In genomic region chr5:170623576-170624181, GRCh38 we compare ENCODE assay signal across 8 cellular contexts.
DNase-seq lines count a peak whose midpoint lies in the region; ATAC-seq, FAIRE-seq and TF ChIP-seq lines count a peak whose summit lies in the region.

No MANE protein-coding gene starts in this region.

- no peaks in the 10 kb centered on the region for H3K9me2 ChIP-seq in Loucy (replicated peaks; ENCODE audit: low read depth, low read length)
- no peaks in the 10 kb centered on the region for H3K9me2 ChIP-seq in hepatocyte (replicated peaks; ENCODE audit: insufficient read depth)

- no peaks in the 10 kb centered on the region for H3K4me1 Mint-ChIP-seq in activated CD8-positive, alpha-beta T cell treated with anti-CD3 and anti-CD28 coated beads, Interleukin-2, amount 10 ng/mL, durations not matched to agents 7 days and 5 days (ENCODE audit: low read depth)

- peak; percentile 26 to 70 for DNase-seq in NCI-H524 (lab: John Stamatoyannopoulos, UW)
- no peak for DNase-seq in NCI-H524 treated with DMSO at 0.1 percent for 48 hours (lab: John Stamatoyannopoulos, UW)
- peak; percentile 34 for DNase-seq in activated CD8-positive, alpha-beta T cell treated with anti-CD3 and anti-CD28 coated beads, Interleukin-2, amount 10 ng/mL, durations not matched to agents 7 days and 5 days
- DNase-seq in hepatocyte (ENCODE audit: low spot score) = peak; percentile 81
- DNase-seq in stimulated activated CD4-positive, alpha-beta T cell treated with anti-CD3 and anti-CD28 coated beads, TNF-alpha, amount 100 ng/mL, for 24 hours (ENCODE audit: low read depth in 3 of 3) = peak in 2 of 3 experiments; percentile 19 to 54
- DNase-seq in GM19239 (ENCODE audit: insufficient read length, low spot score) = no peak
- no peak for DNase-seq in dedifferentiated amniotic fluid mesenchymal stem cell (ENCODE audit: extremely low spot score)

- H3K4me3 Mint-ChIP-seq in activated CD8-positive, alpha-beta T cell treated with anti-CD3 and anti-CD28 coated beads, Interleukin-2, amount 10 ng/mL, durations not matched to agents 7 days and 5 days = no peak overlapping the region

- ATAC-seq in activated CD8-positive, alpha-beta T cell treated with anti-CD3 and anti-CD28 coated beads, Interleukin-2, amount 10 ng/mL, durations not matched to agents 7 days and 5 days = no peak

- no peaks in the 10 kb centered on the region for H3K9me3 Mint-ChIP-seq in activated CD8-positive, alpha-beta T cell treated with anti-CD3 and anti-CD28 coated beads, Interleukin-2, amount 10 ng/mL, durations not matched to agents 7 days and 5 days (ENCODE audit: insufficient read depth)

- H3K9ac ChIP-seq in Loucy (ENCODE audit: low read depth, low read length, poor library complexity, severe bottlenecking) = no peak overlapping the region

- TF ChIP-seq CTCF in Loucy (conservative IDR thresholded peaks at IDR 0.05; ENCODE audit: low read length) = peak; percentile 65
- TF ChIP-seq CTCF in hepatocyte (IDR thresholded peaks at IDR 0.05; ENCODE audit: poor library complexity) = peak; percentile 71

- H2AFZ ChIP-seq in Loucy (ENCODE audit: low read length) (no peak overlapping the region), hepatocyte (no peak overlapping the region)

- H3K36me3 Mint-ChIP-seq in activated CD8-positive, alpha-beta T cell treated with anti-CD3 and anti-CD28 coated beads, Interleukin-2, amount 10 ng/mL, durations not matched to agents 7 days and 5 days (ENCODE audit: low read depth) = no peaks in the 10 kb centered on the region

- H3K27ac ChIP-seq in hepatocyte = no peak overlapping the region

- no peaks in the 10 kb centered on the region for H3K9me3 ChIP-seq in Loucy (ENCODE audit: insufficient read depth, low read depth, low read length)
- no peaks in the 10 kb centered on the region for H3K9me3 ChIP-seq in hepatocyte (ENCODE audit: low read depth)

- POLR2A ChIA-PET in activated CD8-positive, alpha-beta T cell treated with anti-CD3 and anti-CD28 coated beads, Interleukin-2, amount 10 ng/mL, durations not matched to agents 7 days and 5 days (lab: Charles Lee) = no interaction called here

- 37% methylated on average over 16 of the region's 16 CpGs for WGBS in hepatocyte (ENCODE audit: low lambda C conversion rate, missing lambda C conversion rate)

- no peaks in the 10 kb centered on the region for H3K79me2 ChIP-seq in Loucy (ENCODE audit: insufficient read depth, low read length)
- H3K79me2 ChIP-seq in hepatocyte = no peaks in the 10 kb centered on the region

- H3K4me1 ChIP-seq in Loucy (ENCODE audit: insufficient read depth, low read length, poor library complexity, severe bottlenecking) (no peaks in the 10 kb centered on the region), hepatocyte (ENCODE audit: insufficient read depth) (no peaks in the 10 kb centered on the region)

- no peak for FAIRE-seq in GM19239 (lab: Jason Lieb, UNC)

- no peaks in the 10 kb centered on the region for H3F3A ChIP-seq in Loucy (ENCODE audit: low read depth)

- peaks cover 2% of the 10 kb centered on the region for H3K27me3 Mint-ChIP-seq in activated CD8-positive, alpha-beta T cell treated with anti-CD3 and anti-CD28 coated beads, Interleukin-2, amount 10 ng/mL, durations not matched to agents 7 days and 5 days (ENCODE audit: low read depth)

- no peak overlapping the region for H3K27ac Mint-ChIP-seq in activated CD8-positive, alpha-beta T cell treated with anti-CD3 and anti-CD28 coated beads, Interleukin-2, amount 10 ng/mL, durations not matched to agents 7 days and 5 days

- CTCF ChIA-PET in activated CD8-positive, alpha-beta T cell treated with anti-CD3 and anti-CD28 coated beads, Interleukin-2, amount 10 ng/mL, durations not matched to agents 7 days and 5 days (lab: Charles Lee) = interaction anchor here (1.4 to 2.6 kb wide), 3 partner anchors 9 to 190 kb away, joined by 3 to 10 read pairs (median 6); no protein-coding TSS in a partner anchor

- no peaks in the 10 kb centered on the region for H3K27me3 ChIP-seq in Loucy (ENCODE audit: insufficient read depth, low read length, poor library complexity, severe bottlenecking)
- H3K27me3 ChIP-seq in hepatocyte = peaks cover 13% of the 10 kb centered on the region

- H4K20me1 ChIP-seq in Loucy (ENCODE audit: insufficient read depth, low read length, poor library complexity, severe bottlenecking) = no peaks in the 10 kb centered on the region
- no peaks in the 10 kb centered on the region for H4K20me1 ChIP-seq in hepatocyte (ENCODE audit: insufficient read depth, poor library complexity, severe bottlenecking)

- H3K4me2 ChIP-seq in Loucy (ENCODE audit: low read depth, low read length, poor library complexity, severe bottlenecking) = no peak overlapping the region
- H3K4me2 ChIP-seq in hepatocyte = no peak overlapping the region

- H3K4me3 ChIP-seq in Loucy (ENCODE audit: low read length, poor library complexity, severe bottlenecking) = no peak overlapping the region
- no peak overlapping the region for H3K4me3 ChIP-seq in hepatocyte

- H3K36me3 ChIP-seq in Loucy (ENCODE audit: insufficient read depth, low read length) (no peaks in the 10 kb centered on the region), hepatocyte (replicated peaks; ENCODE audit: insufficient read depth, low read depth) (no peaks in the 10 kb centered on the region)

Comparison
In these comparisons a context has a peak if more than half of its experiments do, and no peak if none do; other contexts are left out.
1. DNase-seq: peak in NCI-H524 (2 of 2), activated CD8-positive, alpha-beta T cell treated with anti-CD3 and anti-CD28 coated beads, Interleukin-2, amount 10 ng/mL, durations not matched to agents 7 days and 5 days (single experiment), hepatocyte (single experiment) and stimulated activated CD4-positive, alpha-beta T cell treated with anti-CD3 and anti-CD28 coated beads, TNF-alpha, amount 100 ng/mL, for 24 hours (2 of 3); none in NCI-H524 treated with DMSO at 0.1 percent for 48 hours (single experiment), GM19239 (single experiment) and dedifferentiated amniotic fluid mesenchymal stem cell (single experiment).